ENCODE assay signal across 8 cellular contexts in genomic region chr5:93620487-93621339, GRCh38. TPM values are rescaled to one million over a fixed set of nuclear protein-coding genes. Genes with fewer than 3 reads are reported as not detected.
A peak's percentile ranks its signal among the peaks of the same experiment; 100 is the strongest.
DNase-seq lines count a peak whose midpoint lies in the region; ATAC-seq and TF ChIP-seq lines count a peak whose summit lies in the region.

No MANE protein-coding gene starts in this region.

- peaks cover 43% of the 10 kb centered on the region for H3K27me3 Mint-ChIP-seq in activated naive CD4-positive, alpha-beta T cell treated with anti-CD3 and anti-CD28 coated beads for 36 hours (ENCODE audit: low read depth)

- no peaks in the 10 kb centered on the region for H3K9me3 Mint-ChIP-seq in activated naive CD4-positive, alpha-beta T cell treated with anti-CD3 and anti-CD28 coated beads for 36 hours

- TF ChIP-seq POLR2A in Peyer's patch (IDR thresholded peaks at IDR 0.05) = peak in 1 of 2 donors; percentile 26
- TF ChIP-seq POLR2A in gastroesophageal sphincter (IDR thresholded peaks at IDR 0.05) = no peak
- TF ChIP-seq POLR2A in vagina (IDR thresholded peaks at IDR 0.05) = no peak

- in situ Hi-C loops in GM23248 (cut with MboI) = no loop called here

- H3K4me2 ChIP-seq in GM23248 (ENCODE audit: unreplicated experiment) = peak overlapping the region; percentile 89
- peak overlapping the region; percentile 94 for H3K4me2 ChIP-seq in neuronal stem cell (ENCODE audit: insufficient read depth, low read length, poor library complexity, severe bottlenecking)

- peak overlapping the region; percentile 90 for H2BK12ac ChIP-seq in neuronal stem cell (ENCODE audit: low read length)

- no peaks in the 10 kb centered on the region for H3K79me2 ChIP-seq in GM23248 (ENCODE audit: insufficient read depth)

- no peak overlapping the region for H2AK5ac ChIP-seq in neuronal stem cell (ENCODE audit: low read depth, low read length)

- peak; percentile 81 for DNase-seq in ELR (ENCODE audit: low read depth)
- peak; percentile 85 for DNase-seq in GM23248
- peak; percentile 45 to 85 (median 83) for DNase-seq in Peyer's patch
- DNase-seq in activated naive CD4-positive, alpha-beta T cell treated with anti-CD3 and anti-CD28 coated beads for 36 hours = peak; percentile 64
- DNase-seq in neuronal stem cell (ENCODE audit: low spot score) = peak; percentile 76
- no peak for DNase-seq in vagina (ENCODE audit: extremely low spot score in 2 of 2)

- H3K4me1 ChIP-seq in GM23248 (ENCODE audit: insufficient read depth) (peaks cover 5% of the 10 kb centered on the region; the same call in 1 of the 2 replicates), Peyer's patch (peaks cover 0 to 12% (median 0%) of the 10 kb centered on the region in 4 donors), gastroesophageal sphincter (peaks cover 0 to 19% (median 0%) of the 10 kb centered on the region in 3 donors), neuronal stem cell (ENCODE audit: control insufficient read depth in 2 of 2, insufficient read depth in 1 of 2, low read depth in 1 of 2, low read length in 2 of 2) (peaks cover 2 to 30% of the 10 kb centered on the region in 2 donors), vagina (no peaks in the 10 kb centered on the region)

- peak overlapping the region; percentile 91 for H3K18ac ChIP-seq in neuronal stem cell (ENCODE audit: low read length)

- peaks cover 2% of the 10 kb centered on the region for H3K36me3 Mint-ChIP-seq in activated naive CD4-positive, alpha-beta T cell treated with anti-CD3 and anti-CD28 coated beads for 36 hours (ENCODE audit: low read depth)

- no peak overlapping the region for H3K23ac ChIP-seq in neuronal stem cell (ENCODE audit: low read depth, low read length, poor library complexity)

- H3K27me3 ChIP-seq in GM23248 (replicated peaks; ENCODE audit: insufficient read depth) (no peaks in the 10 kb centered on the region), Peyer's patch (no peaks in the 10 kb centered on the region), gastroesophageal sphincter (no peaks in the 10 kb centered on the region), neuronal stem cell (ENCODE audit: control insufficient read depth in 3 of 3, insufficient read depth in 3 of 3, low read depth in 1 of 3, low read length in 3 of 3) (peaks cover 0 to 6% (median 0%) of the 10 kb centered on the region in 3 experiments), vagina (no peaks in the 10 kb centered on the region)

- H2AFZ ChIP-seq in GM23248 (peak overlapping the region; percentile 87), neuronal stem cell (ENCODE audit: low read length) (peak overlapping the region; percentile 81)

- H3K4me3 ChIP-seq in GM23248 (peak overlapping the region; percentile 78), Peyer's patch (peak overlapping the region; percentile 47 to 66 (median 60)), gastroesophageal sphincter (peak overlapping the region; percentile 73 to 80), neuronal stem cell (ENCODE audit: low read length in 2 of 2) (peak overlapping the region; percentile 58 to 86), vagina (peak overlapping the region; percentile 76)

- H4K20me1 ChIP-seq in GM23248 (ENCODE audit: insufficient read depth) = no peaks in the 10 kb centered on the region

- H3K4ac ChIP-seq in neuronal stem cell (ENCODE audit: low read length) = no peak overlapping the region

- H3K9me3 ChIP-seq in GM23248 (ENCODE audit: low read depth) (no peaks in the 10 kb centered on the region), Peyer's patch (no peaks in the 10 kb centered on the region), gastroesophageal sphincter (no peaks in the 10 kb centered on the region), neuronal stem cell (replicated peaks in 1 of 2; ENCODE audit: control insufficient read depth in 2 of 2, insufficient read depth in 1 of 2, low read depth in 1 of 2, low read length in 2 of 2) (no peaks in the 10 kb centered on the region), vagina (no peaks in the 10 kb centered on the region)

- 1% methylated on average over 64 to 67 of the region's 76 CpGs for WGBS in GM23248 (ENCODE audit: low coverage in 1 of 2, low lambda C conversion rate in 2 of 2, missing lambda C conversion rate in 2 of 2), 2 experiments
- 0% methylated on average over 19 to 26 of the region's 76 CpGs for WGBS in gastroesophageal sphincter (ENCODE audit: low coverage in 1 of 2), 2 donors
- WGBS in neuronal stem cell (ENCODE audit: extremely low coverage in 2 of 2, insufficient read length in 2 of 2, insufficient replicate concordance in 1 of 2), 2 donors = no CpG with 5 or more reads among the region's 76 CpGs

- peak overlapping the region; percentile 96 for H2BK5ac ChIP-seq in neuronal stem cell (ENCODE audit: low read length)

- peak; percentile 28; the same call in 1 of the 2 replicates for TF ChIP-seq RAD21 in Ishikawa (IDR thresholded peaks at IDR 0.05; ENCODE audit: low read depth)

- ATAC-seq in gastroesophageal sphincter = peak; percentile 78

- CTCF ChIA-PET in activated naive CD4-positive, alpha-beta T cell treated with anti-CD3 and anti-CD28 coated beads for 36 hours (lab: Charles Lee) = interaction anchor here (0.6 to 3.8 kb wide), 6 partner anchors 15 to 278 kb away, joined by 3 to 14 read pairs (median 4); no protein-coding TSS in a partner anchor

- peak overlapping the region; percentile 76 for H3K4me3 Mint-ChIP-seq in activated naive CD4-positive, alpha-beta T cell treated with anti-CD3 and anti-CD28 coated beads for 36 hours

- peaks cover 24% of the 10 kb centered on the region for H3K4me1 Mint-ChIP-seq in activated naive CD4-positive, alpha-beta T cell treated with anti-CD3 and anti-CD28 coated beads for 36 hours (ENCODE audit: low read depth)

- H3K9ac ChIP-seq in GM23248 (peak overlapping the region; percentile 73), neuronal stem cell (ENCODE audit: low read depth, low read length, poor library complexity) (peak overlapping the region; percentile 86)

- H3K79me1 ChIP-seq in neuronal stem cell (ENCODE audit: low read depth, low read length) = no peaks in the 10 kb centered on the region

- H4K91ac ChIP-seq in neuronal stem cell (ENCODE audit: low read depth, low read length, poor library complexity) = no peak overlapping the region

- H2BK120ac ChIP-seq in neuronal stem cell (ENCODE audit: low read depth, low read length) = no peak overlapping the region

- TF ChIP-seq EP300 in Ishikawa (IDR thresholded peaks at IDR 0.05; ENCODE audit: borderline replicate concordance) = 0 out of 2 replicates have a peak, but pooled peaks have one; percentile 18
- TF ChIP-seq EP300 in gastroesophageal sphincter (IDR thresholded peaks at IDR 0.05) = no peak

- no peak overlapping the region for H3K27ac ChIP-seq in GM23248
- peak overlapping the region; percentile 54 to 70 (median 62) for H3K27ac ChIP-seq in Peyer's patch
- H3K27ac ChIP-seq in gastroesophageal sphincter = peak overlapping the region; percentile 75 to 94 (median 90)
- H3K27ac ChIP-seq in neuronal stem cell (replicated peaks; ENCODE audit: low read length) = peak overlapping the region; percentile 96
- peak overlapping the region; percentile 78 for H3K27ac ChIP-seq in vagina

- intact Hi-C loops in activated naive CD4-positive, alpha-beta T cell treated with anti-CD3 and anti-CD28 coated beads for 36 hours (cut with micrococcal nuclease) = loop anchor here (1.0 to 10.0 kb wide), 6 partner anchors 38 to 1172 kb away; partner anchors contain the start of genes KIAA0825, NR2F1, NR2F1-AS1 and SLF1
- intact Hi-C loops in vagina (cut with DNase I) = no loop called here

- no peak overlapping the region for H4K8ac ChIP-seq in neuronal stem cell (ENCODE audit: low read depth, low read length)

- peaks cover 18% of the 10 kb centered on the region for H3F3A ChIP-seq in GM23248 (ENCODE audit: insufficient read depth)

- no peaks in the 10 kb centered on the region for H3K36me3 ChIP-seq in GM23248 (ENCODE audit: low read depth)
- no peaks in the 10 kb centered on the region for H3K36me3 ChIP-seq in Peyer's patch
- H3K36me3 ChIP-seq in gastroesophageal sphincter = no peaks in the 10 kb centered on the region
- no peaks in the 10 kb centered on the region for H3K36me3 ChIP-seq in neuronal stem cell (replicated peaks in 1 of 2; ENCODE audit: control insufficient read depth in 2 of 2, insufficient read depth in 2 of 2, low read length in 2 of 2)
- no peaks in the 10 kb centered on the region for H3K36me3 ChIP-seq in vagina

- no peak overlapping the region for H3K27ac Mint-ChIP-seq in activated naive CD4-positive, alpha-beta T cell treated with anti-CD3 and anti-CD28 coated beads for 36 hours

- H3K9me2 ChIP-seq in GM23248 (ENCODE audit: insufficient read depth) = no peaks in the 10 kb centered on the region

- peak overlapping the region; percentile 97 for H3K14ac ChIP-seq in neuronal stem cell (ENCODE audit: low read length)

- H2BK15ac ChIP-seq in neuronal stem cell (ENCODE audit: low read length) = peak overlapping the region; percentile 89

- TF ChIP-seq CTCF in Peyer's patch (IDR thresholded peaks at IDR 0.05) (peak in 1 of 6 experiments; percentile 23), gastroesophageal sphincter (IDR thresholded peaks at IDR 0.05) (peak in 1 of 4 experiments; percentile 28), vagina (IDR thresholded peaks at IDR 0.05) (no peak)

TF ChIP-seq in Ishikawa, 13 proteins besides CTCF, POLR2A, EP300 and RAD21 (continues in another document):
- no peak for TF ChIP-seq ZBTB7A (IDR thresholded peaks at IDR 0.05; ENCODE audit: low read depth)
- TF ChIP-seq NFIC (IDR thresholded peaks at IDR 0.05) = no peak
- 0 out of 2 replicates have a peak, but pooled peaks have one; percentile 9 for TF ChIP-seq MAX (IDR thresholded peaks at IDR 0.05)
- TF ChIP-seq EGR1 (IDR thresholded peaks at IDR 0.05) = no peak

RNA-seq across cellular contexts. Expression of gene NR2F1, which starts 37.7 kb away (rescaled TPM):
- total RNA-seq in GM23248 (2014; rRNA removed; shearing (Covaris generic)) = 14.3 and 17.1 TPM in 2 replicates
- 4.5 and 5.6 TPM in 2 replicates for polyA plus RNA-seq in GM23248 (2016; fragmentation: Nextera tagmentation; extraction: Ambion mirVana)
- total RNA-seq in Peyer's patch (10 to 100 TPM in 1 of 4 donors, 1 to 10 TPM in 3; 2.1 to 28.1 (median 7.0) TPM), gastroesophageal sphincter (100 to 1,000 TPM in 1 of 4 donors, 10 to 100 TPM in 3; 29.4 to 111 (median 37.8) TPM), vagina (97.2 TPM)
- total RNA-seq in activated naive CD4-positive, alpha-beta T cell treated with anti-CD3 and anti-CD28 coated beads for 36 hours = not detected
- 63.6 TPM for polyA plus RNA-seq in neuronal stem cell (2013, experiment 1 of 2)
- polyA plus RNA-seq in neuronal stem cell (2013, experiment 2 of 2) = 66.2 TPM

RNA-seq across cellular contexts. Expression of gene NR2F1-AS1, which starts 39.7 kb away (rescaled TPM):
- 8.3 and 13.4 TPM in 2 replicates for total RNA-seq in GM23248 (2014; rRNA removed; shearing (Covaris generic))
- polyA plus RNA-seq in GM23248 (2016; fragmentation: Nextera tagmentation; extraction: Ambion mirVana) = 33.7 and 36.0 TPM in 2 replicates
- total RNA-seq in Peyer's patch (1 to 10 TPM in 3 of 4 donors, under 1 TPM in 1; 0.35 to 9.1 (median 3.2) TPM), gastroesophageal sphincter (10 to 100 TPM in 2 of 4 donors, 1 to 10 TPM in 2; 6.0 to 48.1 (median 14.4) TPM), vagina (22.3 TPM)
- not detected for total RNA-seq in activated naive CD4-positive, alpha-beta T cell treated with anti-CD3 and anti-CD28 coated beads for 36 hours
- 12.0 TPM for polyA plus RNA-seq in neuronal stem cell (2013, experiment 1 of 2)
- polyA plus RNA-seq in neuronal stem cell (2013, experiment 2 of 2) = 12.9 TPM

Comparison
In these comparisons a context has a peak if more than half of its experiments do, and no peak if none do; other contexts are left out.
1. DNase-seq: peak in ELR (single experiment), GM23248 (single experiment), Peyer's patch (3 of 3), activated naive CD4-positive, alpha-beta T cell treated with anti-CD3 and anti-CD28 coated beads for 36 hours (single experiment) and neuronal stem cell (single experiment); none in vagina (0 of 2).
2. Peak in every context shown above with its lines, with median percentiles within 50 percentile points of each other: H3K4me3 ChIP-seq.